ENCODE assay signal across 10 cellular contexts in genomic region chr20:24773751-24774201, GRCh38.
DNase-seq lines count a peak whose midpoint lies in the region; ATAC-seq and TF ChIP-seq lines count a peak whose summit lies in the region.
"Had no signal": no experiment of that assay in that cellular context is flagged by ENCODE, and none has a peak within 500 bp of the region (broad histone marks: within the 10 kb centered on the region; RNA-seq: fewer than 3 reads in every experiment).

No MANE protein-coding gene starts in this region.

- H3K36me3 ChIP-seq in PC-9 (ENCODE audit: low read depth) (no peaks in the 10 kb centered on the region), GM23338 (ENCODE audit: insufficient read depth) (no peaks in the 10 kb centered on the region)
- H3K36me3 ChIP-seq: right lobe of liver had no signal

- intact Hi-C loops in PC-9 (cut with micrococcal nuclease; ENCODE audit: unreplicated experiment), result no loop called here

- H2AFZ ChIP-seq in PC-9 (no peak overlapping the region), GM23338 (no peak overlapping the region)

- H3K9me3 Mint-ChIP-seq in GM23338, result peaks cover 14% of the 10 kb centered on the region

- H3K9me3 ChIP-seq in PC-9 (ENCODE audit: insufficient read depth, low read depth), result peaks cover 4% of the 10 kb centered on the region; the same call in 1 of the 2 replicates
- H3K9me3 ChIP-seq: right lobe of liver had no signal

- H3K79me2 ChIP-seq in PC-9 (ENCODE audit: low read depth) (no peaks in the 10 kb centered on the region), GM23338 (replicated peaks; ENCODE audit: insufficient read depth) (no peaks in the 10 kb centered on the region)

- peak; percentile 51 for DNase-seq in GM12865 (ENCODE audit: low read depth)
- DNase-seq in PC-9, result peak in 1 of 2 experiments; percentile 78
- peak; percentile 69 for DNase-seq in islet precursor cell
- no peak for DNase-seq in epidermal melanocyte (ENCODE audit: insufficient read length, low spot score)
- no peak for DNase-seq in GM23338 (ENCODE audit: low spot score)
- no peak for DNase-seq in cortex of kidney (lab: John Stamatoyannopoulos, UW)
- DNase-seq in hippocampal formation (lab: John Stamatoyannopoulos, UW), result no peak

- ATAC-seq in GM21825 (IDR thresholded peaks at IDR 0.05; ENCODE audit: unreplicated experiment), result peak; percentile 79
- ATAC-seq in GM23338, result no peak
- ATAC-seq: HepG2, right lobe of liver had no signal

- no peaks in the 10 kb centered on the region for H3K27me3 ChIP-seq in PC-9 (ENCODE audit: insufficient read depth, low read depth)
- no peaks in the 10 kb centered on the region for H3K27me3 ChIP-seq in GM23338 (ENCODE audit: insufficient read depth)
- H3K27me3 ChIP-seq: right lobe of liver had no signal

- peaks cover 3% of the 10 kb centered on the region; the same call in 2 of the 3 replicates for H3K4me1 Mint-ChIP-seq in GM23338

- CTCF ChIA-PET in PC-9 (lab: Charles Lee), result no interaction called here

- no peak overlapping the region for H3K27ac Mint-ChIP-seq in GM23338

- peaks cover 5% of the 10 kb centered on the region; the same call in 1 of the 3 replicates for H3K36me3 Mint-ChIP-seq in GM23338 (ENCODE audit: low read depth)

- H3K4me2 ChIP-seq in PC-9 (peak overlapping the region; percentile 51), GM23338 (no peak overlapping the region)

- BruUV-seq in PC-9 (replicated peaks; lab: Mats Ljungman, UMichigan), result no TSS peak

- no peaks in the 10 kb centered on the region for H4K20me1 ChIP-seq in PC-9 (ENCODE audit: insufficient read depth)
- no peaks in the 10 kb centered on the region for H4K20me1 ChIP-seq in GM23338 (replicated peaks; ENCODE audit: insufficient read depth)

- peaks cover 5% of the 10 kb centered on the region; the same call in 1 of the 2 replicates for H3F3A ChIP-seq in PC-9 (ENCODE audit: insufficient read depth, low read depth)
- H3F3A ChIP-seq in GM23338 (replicated peaks; ENCODE audit: low read depth), result no peaks in the 10 kb centered on the region

- H3K9me2 ChIP-seq in PC-9 (ENCODE audit: insufficient read depth) (no peaks in the 10 kb centered on the region), GM23338 (ENCODE audit: insufficient read depth) (no peaks in the 10 kb centered on the region)

- peak overlapping the region; percentile 38 for H3K27ac ChIP-seq in PC-9
- no peak overlapping the region for H3K27ac ChIP-seq in GM23338 (ENCODE audit: low read depth)
- H3K27ac ChIP-seq: right lobe of liver had no signal

- H3K4me3 Mint-ChIP-seq in GM23338, result no peak overlapping the region

- TF ChIP-seq CTCF in GM12865 (IDR thresholded peaks at IDR 0.05; ENCODE audit: insufficient read depth, low read depth, low read length, missing control alignments) (no peak), PC-9 (conservative IDR thresholded peaks at IDR 0.05) (no peak), GM23338 (conservative IDR thresholded peaks at IDR 0.05; ENCODE audit: low read depth in 2 of 2) (no peak)

- no peak overlapping the region for H3K4me3 ChIP-seq in GM12865 (ENCODE audit: low read depth, low read length)
- H3K4me3 ChIP-seq in PC-9, result no peak overlapping the region
- H3K4me3 ChIP-seq in GM23338, result no peak overlapping the region
- H3K4me3 ChIP-seq: right lobe of liver had no signal

- POLR2A ChIA-PET in PC-9 (lab: Charles Lee; ENCODE audit: unreplicated experiment), result interaction anchor here (0.6 kb wide), 1 partner anchor 624 kb away, joined by 6 read pairs; no protein-coding TSS in a partner anchor

- H3K4me1 ChIP-seq in PC-9 (replicated peaks; ENCODE audit: insufficient read depth), result peaks cover 23% of the 10 kb centered on the region
- H3K4me1 ChIP-seq in GM23338 (ENCODE audit: insufficient read depth), result no peaks in the 10 kb centered on the region
- H3K4me1 ChIP-seq: right lobe of liver had no signal

- peaks cover 2% of the 10 kb centered on the region for H3K27me3 Mint-ChIP-seq in GM23338 (ENCODE audit: insufficient read depth, low read depth, poor library complexity)

TF ChIP-seq in GM23338, 12 proteins besides CTCF, POLR2A, EP300 and RAD21 (continues in another document):
- no peak for TF ChIP-seq REST (IDR thresholded peaks at IDR 0.05; ENCODE audit: unreplicated experiment)
- no peak for TF ChIP-seq JUNB (IDR thresholded peaks at IDR 0.05; ENCODE audit: unreplicated experiment)
- TF ChIP-seq NANOG (IDR thresholded peaks at IDR 0.05; ENCODE audit: borderline replicate concordance), result no peak
- TF ChIP-seq EZH2 (IDR thresholded peaks at IDR 0.05; ENCODE audit: low read depth, unreplicated experiment), result no peak
- no peak for TF ChIP-seq ZNF114 (CRISPR knock-in tag; IDR thresholded peaks at IDR 0.05)
- TF ChIP-seq POLR2AphosphoS5 (IDR thresholded peaks at IDR 0.05; ENCODE audit: low read depth), result no peak
- TF ChIP-seq STAT1 (IDR thresholded peaks at IDR 0.05; ENCODE audit: unreplicated experiment), result no peak

Comparison
In these comparisons a context has a peak if more than half of its experiments do, and no peak if none do; other contexts are left out.
1. DNase-seq: peak in GM12865 (single experiment) and islet precursor cell (single experiment); none in epidermal melanocyte (single experiment), GM23338 (single experiment), cortex of kidney (single experiment) and hippocampal formation (0 of 2).